In the genomic region with DNA sequence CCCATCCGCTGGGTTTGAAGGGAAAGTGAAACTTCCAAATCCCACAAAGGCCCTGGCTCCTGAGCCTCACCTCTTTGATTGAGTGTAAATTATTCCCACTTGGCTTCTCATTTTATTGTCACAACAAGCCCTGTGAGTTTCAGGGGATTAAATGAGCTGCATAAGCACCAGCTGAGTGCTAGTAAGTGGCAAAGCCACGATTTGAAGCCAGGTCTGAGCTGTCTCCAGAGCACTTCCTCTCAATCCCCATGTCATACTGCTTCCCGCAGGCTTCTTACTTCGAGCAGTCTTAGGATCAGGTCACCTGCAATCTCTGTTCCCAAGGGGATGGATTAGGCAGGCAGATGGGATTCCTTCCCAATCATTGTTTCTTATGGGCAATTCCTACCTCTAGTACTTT, we compare ENCODE assay signal across 1 cellular context.
TF ChIP-seq lines count a peak whose summit lies in the region.

No MANE protein-coding gene starts in this region.

TF ChIP-seq in IMR-90, 13 proteins besides CTCF, POLR2A, EP300 and RAD21:
- TF ChIP-seq MAFK (IDR thresholded peaks at IDR 0.05; ENCODE audit: low read depth, low read length) (no peak), FOS (IDR thresholded peaks at IDR 0.05; ENCODE audit: low read depth, low read length) (no peak), SMC3 (IDR thresholded peaks at IDR 0.05; ENCODE audit: low read depth, low read length) (no peak), CHD1 (IDR thresholded peaks at IDR 0.05; ENCODE audit: low read depth, low read length) (no peak), NFE2L2 (IDR thresholded peaks at IDR 0.05; ENCODE audit: low read depth, low read length) (no peak), RFX5 (IDR thresholded peaks at IDR 0.05; ENCODE audit: low read depth, low read length) (no peak), MXI1 (IDR thresholded peaks at IDR 0.05; ENCODE audit: borderline replicate concordance, low read depth, low read length) (no peak), BHLHE40 (IDR thresholded peaks at IDR 0.05; ENCODE audit: low read depth, low read length) (no peak), CEBPB (IDR thresholded peaks at IDR 0.05; ENCODE audit: low read depth, low read length) (no peak), RCOR1 (IDR thresholded peaks at IDR 0.05; ENCODE audit: insufficient replicate concordance, low read length) (no peak), MAZ (IDR thresholded peaks at IDR 0.05; ENCODE audit: borderline replicate concordance, low read depth, low read length) (no peak)
- TF ChIP-seq, protein P1, sequence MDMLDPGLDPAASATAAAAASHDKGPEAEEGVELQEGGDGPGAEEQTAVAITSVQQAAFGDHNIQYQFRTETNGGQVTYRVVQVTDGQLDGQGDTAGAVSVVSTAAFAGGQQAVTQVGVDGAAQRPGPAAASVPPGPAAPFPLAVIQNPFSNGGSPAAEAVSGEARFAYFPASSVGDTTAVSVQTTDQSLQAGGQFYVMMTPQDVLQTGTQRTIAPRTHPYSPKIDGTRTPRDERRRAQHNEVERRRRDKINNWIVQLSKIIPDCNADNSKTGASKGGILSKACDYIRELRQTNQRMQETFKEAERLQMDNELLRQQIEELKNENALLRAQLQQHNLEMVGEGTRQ (IDR thresholded peaks at IDR 0.05; ENCODE audit: low read depth, low read length) = no peak
- TF ChIP-seq, protein P2, sequence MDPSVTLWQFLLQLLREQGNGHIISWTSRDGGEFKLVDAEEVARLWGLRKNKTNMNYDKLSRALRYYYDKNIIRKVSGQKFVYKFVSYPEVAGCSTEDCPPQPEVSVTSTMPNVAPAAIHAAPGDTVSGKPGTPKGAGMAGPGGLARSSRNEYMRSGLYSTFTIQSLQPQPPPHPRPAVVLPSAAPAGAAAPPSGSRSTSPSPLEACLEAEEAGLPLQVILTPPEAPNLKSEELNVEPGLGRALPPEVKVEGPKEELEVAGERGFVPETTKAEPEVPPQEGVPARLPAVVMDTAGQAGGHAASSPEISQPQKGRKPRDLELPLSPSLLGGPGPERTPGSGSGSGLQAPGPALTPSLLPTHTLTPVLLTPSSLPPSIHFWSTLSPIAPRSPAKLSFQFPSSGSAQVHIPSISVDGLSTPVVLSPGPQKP (IDR thresholded peaks at IDR 0.05; ENCODE audit: borderline replicate concordance, low read depth, low read length) = no peak
